Comparison of ENCODE assay signal across 9 cellular contexts in genomic region chr3:45010718-45011355, GRCh38. TPM values are rescaled to one million over a fixed set of nuclear protein-coding genes. Genes with fewer than 3 reads are reported as not detected.
DNase-seq lines count a peak whose midpoint lies in the region; ATAC-seq, FAIRE-seq and TF ChIP-seq lines count a peak whose summit lies in the region.
"Had no signal": no experiment of that assay in that cellular context is flagged by ENCODE, and none has a peak within 500 bp of the region (broad histone marks: within the 10 kb centered on the region; RNA-seq: fewer than 3 reads in every experiment).

No MANE protein-coding gene starts in this region.

- peaks cover 58 to 63% of the 10 kb centered on the region in 2 donors for H3K4me1 ChIP-seq in gastrocnemius medialis

- DNase-seq in EL, result peak; percentile 98
- DNase-seq in T1000 (lab: John Stamatoyannopoulos, UW), result peak; percentile 68
- DNase-seq in foreskin fibroblast, result peak; percentile 92 to 93
- DNase-seq in gastrocnemius medialis, result peak in 1 of 2 donors; percentile 51
- DNase-seq in stimulated activated CD4-positive, alpha-beta T cell treated with anti-CD3 and anti-CD28 coated beads, Interleukin-2, amount 100 ng/mL, for 24 hours, result no peak
- DNase-seq in stimulated activated naive CD4-positive, alpha-beta T cell treated with Interleukin-2 at 50 U/mL for 16 hours (lab: John Stamatoyannopoulos, UW), result no peak
- no peak for DNase-seq in GM19239 (ENCODE audit: insufficient read length, low spot score)
- DNase-seq: activated CD4-positive, alpha-beta T cell treated with anti-CD3 and anti-CD28 coated beads for 48 hours had no signal

- no peak for FAIRE-seq in GM19239 (lab: Jason Lieb, UNC)

- ATAC-seq in gastrocnemius medialis (peak; percentile 32 to 60), HG03039 (IDR thresholded peaks at IDR 0.05; ENCODE audit: unreplicated experiment) (no peak)

- peak overlapping the region; percentile 76 to 89 (median 83) for H3K27ac ChIP-seq in gastrocnemius medialis

- H3K36me3 ChIP-seq in gastrocnemius medialis, result peaks cover 0 to 7% of the 10 kb centered on the region in 2 donors

- in situ Hi-C loops in gastrocnemius medialis (cut with MboI; ENCODE audit: low sequenced_read_pairs in 4 of 4), result no loop called here

- no peak for TF ChIP-seq CTCF in foreskin fibroblast (IDR thresholded peaks at IDR 0.05; ENCODE audit: low read depth, low read length)
- TF ChIP-seq CTCF in gastrocnemius medialis (IDR thresholded peaks at IDR 0.05 in 4 of 5, conservative IDR thresholded peaks at IDR 0.05 in 1 of 5), result no peak

- H3K4me3 ChIP-seq in foreskin fibroblast (ENCODE audit: low read depth in 1 of 2, low read length in 2 of 2), result peak overlapping the region; percentile 7 to 34
- H3K4me3 ChIP-seq in gastrocnemius medialis, result no peak overlapping the region

- intact Hi-C loops in gastrocnemius medialis (cut with DNase I; ENCODE audit: low total_unique reads), result no loop called here

- no peaks in the 10 kb centered on the region for H3K9me3 ChIP-seq in gastrocnemius medialis

- TF ChIP-seq POLR2A in gastrocnemius medialis (IDR thresholded peaks at IDR 0.05), result no peak

- no peaks in the 10 kb centered on the region for H3K27me3 ChIP-seq in gastrocnemius medialis

RNA-seq across cellular contexts. Expression of gene CLEC3B, which starts 15.3 kb away (rescaled TPM):
- total RNA-seq in gastrocnemius medialis, result 10 to 100 TPM; 14.5 to 23.4 (median 20.7) TPM

RNA-seq across cellular contexts. Expression of gene EXOSC7, which starts 34.8 kb away (rescaled TPM):
- 10 to 100 TPM; 57.4 to 80.3 (median 60.9) TPM for total RNA-seq in gastrocnemius medialis

RNA-seq across cellular contexts. Expression of gene ZDHHC3, which starts 34.9 kb away (rescaled TPM):
- 10 to 100 TPM; 66.2 to 90.5 (median 74.5) TPM for total RNA-seq in gastrocnemius medialis

Comparison
In these comparisons a context has a peak if more than half of its experiments do, and no peak if none do; other contexts are left out.
1. DNase-seq: peak in EL (single experiment), T1000 (single experiment) and foreskin fibroblast (2 of 2); none in stimulated activated CD4-positive, alpha-beta T cell treated with anti-CD3 and anti-CD28 coated beads, Interleukin-2, amount 100 ng/mL, for 24 hours (0 of 2), stimulated activated naive CD4-positive, alpha-beta T cell treated with Interleukin-2 at 50 U/mL for 16 hours (single experiment) and GM19239 (single experiment).
2. H3K4me3 ChIP-seq: peak in foreskin fibroblast (2 of 2); none in gastrocnemius medialis (0 of 4).